14 cellular contexts compared by ENCODE assay signal in the genomic region with DNA sequence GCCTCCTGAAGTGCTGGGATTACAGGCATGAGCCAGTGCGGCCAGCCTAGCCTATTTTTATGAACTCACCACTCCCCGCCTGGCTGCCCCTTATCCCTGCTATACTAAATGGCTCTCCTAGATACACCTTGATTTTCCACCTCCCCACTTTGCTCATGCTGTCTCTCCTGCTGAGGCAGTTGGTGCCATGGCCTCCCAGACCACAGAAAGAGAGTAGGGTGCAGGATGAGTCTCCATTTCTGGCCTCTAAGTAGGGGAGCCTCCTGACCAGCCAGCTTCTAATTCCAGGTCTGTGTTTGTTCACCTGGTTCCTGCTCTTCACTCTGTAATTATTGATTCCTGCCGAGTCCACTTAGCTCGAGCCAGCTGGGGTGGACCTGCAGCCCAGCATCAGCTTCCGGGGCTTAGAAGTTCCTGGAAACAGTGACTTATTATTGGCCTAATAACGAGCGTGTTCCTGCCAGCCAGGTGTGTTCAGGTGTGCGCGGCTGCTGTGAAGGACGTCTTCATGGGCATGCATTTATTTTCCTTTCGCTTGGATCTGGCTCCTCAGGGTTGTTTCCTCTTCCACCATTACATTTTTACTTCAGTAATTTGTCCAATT. TPM values are rescaled to one million over a fixed set of nuclear protein-coding genes. Genes with fewer than 3 reads are reported as not detected.
DNase-seq lines count a peak whose midpoint lies in the region; ATAC-seq and TF ChIP-seq lines count a peak whose summit lies in the region.
"Had no signal": no experiment of that assay in that cellular context is flagged by ENCODE, and none has a peak within 500 bp of the region (broad histone marks: within the 10 kb centered on the region; RNA-seq: fewer than 3 reads in every experiment).

No MANE protein-coding gene starts in this region.

- H3K9me3 Mint-ChIP-seq in mesothelial cell of epicardium, result no peaks in the 10 kb centered on the region
- H3K9me3 Mint-ChIP-seq: activated B cell treated with CpG ODN at 0.5 μM for 24 hours had no signal

- peaks cover 8% of the 10 kb centered on the region for H3K36me3 Mint-ChIP-seq in mesothelial cell of epicardium
- H3K36me3 Mint-ChIP-seq: activated naive CD4-positive, alpha-beta T cell treated with anti-CD3 and anti-CD28 coated beads, Interleukin-2, amount 50 U/mL, for 72 hours had no signal

- TF ChIP-seq CTCF in mesothelial cell of epicardium (IDR thresholded peaks at IDR 0.05; ENCODE audit: unreplicated experiment) (no peak), GM20000 (IDR thresholded peaks at IDR 0.05; ENCODE audit: extremely low read depth, missing control alignments) (no peak)

- H3K27me3 Mint-ChIP-seq in mesothelial cell of epicardium (ENCODE audit: low read depth), result no peaks in the 10 kb centered on the region

- DNase-seq in COR-L47 (lab: John Stamatoyannopoulos, UW) (peak; percentile 80), NCI-H1092 treated with DMSO at 0.1 percent for 48 hours (lab: John Stamatoyannopoulos, UW) (peak; percentile 75), SHP77 (lab: John Stamatoyannopoulos, UW) (peak; percentile 81 to 90), mesothelial cell of epicardium (ENCODE audit: low spot score in 2 of 2, unreplicated experiment in 2 of 2) (no peak), GM20000 (ENCODE audit: low spot score) (no peak), inferior parietal cortex (ENCODE audit: extremely low spot score) (no peak)
- DNase-seq: activated B cell treated with CpG ODN at 0.5 μM for 24 hours; effector CD4-positive, alpha-beta T cell; NCI-H446 treated with DMSO at 0.1 percent for 48 hours; Peyer's patch; stimulated activated CD4-positive, alpha-beta T cell treated with anti-CD3 and anti-CD28 coated beads, Interleukin-12 subunit alpha, Interleukin-12 subunit beta, amount 100 ng/mL, for 4 hours had no signal

- H3K27ac Mint-ChIP-seq in mesothelial cell of epicardium, result peak overlapping the region; percentile 37
- H3K27ac Mint-ChIP-seq: activated B cell treated with CpG ODN at 0.5 μM for 24 hours; activated naive CD4-positive, alpha-beta T cell treated with anti-CD3 and anti-CD28 coated beads, Interleukin-2, amount 50 U/mL, for 72 hours had no signal

- no peak for ATAC-seq in GM19467 (IDR thresholded peaks at IDR 0.05; ENCODE audit: unreplicated experiment)
- no peak for ATAC-seq in GM18520 (IDR thresholded peaks at IDR 0.05; ENCODE audit: unreplicated experiment)
- ATAC-seq: activated naive CD4-positive, alpha-beta T cell treated with anti-CD3 and anti-CD28 coated beads, Interleukin-2, amount 50 U/mL, for 72 hours had no signal

- H3K4me3 Mint-ChIP-seq in mesothelial cell of epicardium, result no peak overlapping the region
- H3K4me3 Mint-ChIP-seq: activated B cell treated with CpG ODN at 0.5 μM for 24 hours had no signal

- H3K4me1 Mint-ChIP-seq in mesothelial cell of epicardium, result peaks cover 29% of the 10 kb centered on the region
- H3K4me1 Mint-ChIP-seq: activated B cell treated with CpG ODN at 0.5 μM for 24 hours had no signal

RNA-seq across cellular contexts. Expression of a gene that starts 34.0 kb away (rescaled TPM):
- 78.4 to 83.9 TPM (median 78.9 TPM) in 3 replicates for total RNA-seq in mesothelial cell of epicardium

Comparison
In these comparisons a context has a peak if more than half of its experiments do, and no peak if none do; other contexts are left out.
1. DNase-seq: peak in COR-L47 (single experiment), NCI-H1092 treated with DMSO at 0.1 percent for 48 hours (single experiment) and SHP77 (2 of 2); none in mesothelial cell of epicardium (0 of 2), GM20000 (single experiment) and inferior parietal cortex (single experiment).